23 cellular contexts compared by ENCODE assay signal in the genomic region with DNA sequence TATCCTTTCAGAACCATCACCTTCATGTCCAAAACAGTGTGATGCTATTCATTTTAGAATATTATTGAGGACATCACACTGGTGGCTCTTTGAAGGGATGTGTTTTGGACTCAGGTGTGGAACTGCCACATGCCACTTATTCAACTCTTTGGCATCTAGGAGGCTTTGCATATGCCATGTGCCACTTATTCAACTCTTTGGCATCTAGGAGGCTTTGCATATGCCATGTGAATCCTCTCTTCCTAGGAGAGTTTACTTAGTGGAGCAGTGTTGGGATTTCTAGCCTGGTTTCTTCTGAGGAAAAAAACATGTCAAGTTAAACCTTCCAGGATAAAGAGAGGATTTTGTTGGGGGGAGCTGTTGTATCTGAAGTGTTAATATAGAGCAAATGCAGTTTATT.
DNase-seq lines count a peak whose midpoint lies in the region; TF ChIP-seq lines count a peak whose summit lies in the region.
"Had no signal": no experiment of that assay in that cellular context is flagged by ENCODE, and none has a peak within 500 bp of the region (broad histone marks: within the 10 kb centered on the region; RNA-seq: fewer than 3 reads in every experiment).

No MANE protein-coding gene starts in this region.

- CTCF ChIA-PET in MCF 10A (lab: Yijun Ruan, JAX): interaction anchor here (1.3 kb wide), 1 partner anchor 420 kb away, joined by 4 read pairs; no protein-coding TSS in a partner anchor

- POLR2A ChIA-PET in MCF 10A (lab: Yijun Ruan, JAX): interaction anchor here (0.5 to 1.1 kb wide), 2 partner anchors 19 to 237 kb away, joined by 3 read pairs; no protein-coding TSS in a partner anchor

- H3K27me3 ChIP-seq in breast epithelium: no peaks in the 10 kb centered on the region
- H3K27me3 ChIP-seq: cardiac muscle cell, gastroesophageal sphincter, SJCRH30, spleen had no signal

- BruUV-seq in MCF 10A (replicated peaks; lab: Mats Ljungman, UMichigan): no TSS peak

- no peaks in the 10 kb centered on the region for H3K36me3 ChIP-seq in breast epithelium
- H3K36me3 ChIP-seq: cardiac muscle cell, gastroesophageal sphincter, SJCRH30, WERI-Rb-1 had no signal

- peaks cover 31% of the 10 kb centered on the region for H3K4me1 Mint-ChIP-seq in MCF 10A (ENCODE audit: insufficient read depth, unreplicated experiment)
- peaks cover 57% of the 10 kb centered on the region for H3K4me1 Mint-ChIP-seq in chondrocyte (ENCODE audit: low read depth)
- peaks cover 44% of the 10 kb centered on the region for H3K4me1 Mint-ChIP-seq in nephron

- H3K27ac ChIP-seq in breast epithelium: no peak overlapping the region
- H3K27ac ChIP-seq: 22Rv1, cardiac muscle cell, gastroesophageal sphincter, PC-9, SJCRH30, WERI-Rb-1 had no signal

- H3K4me3 Mint-ChIP-seq in MCF 10A (ENCODE audit: unreplicated experiment): peak overlapping the region; percentile 30
- no peak overlapping the region for H3K4me3 Mint-ChIP-seq in chondrocyte (ENCODE audit: unreplicated experiment)
- H3K4me3 Mint-ChIP-seq in nephron: no peak overlapping the region
- H3K4me3 Mint-ChIP-seq: natural killer cell treated with Interleukin-12 subunit alpha and Interleukin-12 subunit beta and Interleukin-15 and Interleukin-18, amount 100 ng/mL, for 72 hours; T-helper 17 cell had no signal

- TF ChIP-seq CTCF in MCF 10A (IDR thresholded peaks at IDR 0.05; ENCODE audit: unreplicated experiment) (no peak), breast epithelium (IDR thresholded peaks at IDR 0.05) (no peak), chondrocyte (IDR thresholded peaks at IDR 0.05) (no peak), nephron (IDR thresholded peaks at IDR 0.05; ENCODE audit: unreplicated experiment in 3 of 3) (no peak)

- DNase-seq in MCF 10A (ENCODE audit: unreplicated experiment) (no peak), breast epithelium (ENCODE audit: low spot score in 2 of 2) (no peak), chondrocyte (ENCODE audit: low spot score) (no peak), A172 (ENCODE audit: low spot score) (no peak), DMS 273 (lab: John Stamatoyannopoulos, UW; ENCODE audit: unreplicated experiment) (no peak)
- no peak for DNase-seq in activated naive CD4-positive, alpha-beta T cell treated with anti-CD3 and anti-CD28 coated beads, Interleukin-2, amount 50 U/mL, for 16 hours
- DNase-seq in stimulated activated CD8-positive, alpha-beta memory T cell treated with anti-CD3 and anti-CD28 coated beads, Interleukin-4, amount 100 ng/mL, for 48 hours: no peak
- DNase-seq: activated CD4-positive, alpha-beta T cell treated with anti-CD3 and anti-CD28 coated beads, Interleukin-2, amount 50 U/mL, for 4 hours; activated gamma-delta T cell treated with Interleukin-2 at 50 U/mL for 16 hours; NCI-H1694 treated with DMSO at 0.1 percent for 48 hours; NCI-H2227 treated with DMSO at 0.1 percent for 48 hours; SJCRH30; spleen; stimulated activated CD4-positive, alpha-beta T cell treated with anti-CD3 and anti-CD28 coated beads, Interleukin-4, amount 100 ng/mL, for 24 hours; T-helper 17 cell had no signal

- peaks cover 0 to 8% of the 10 kb centered on the region in 2 donors for H3K4me1 ChIP-seq in breast epithelium

- H3K9me3 ChIP-seq in breast epithelium: no peaks in the 10 kb centered on the region
- H3K9me3 ChIP-seq: gastroesophageal sphincter, SJCRH30, spleen had no signal

- H3K36me3 Mint-ChIP-seq in MCF 10A (ENCODE audit: insufficient read depth, unreplicated experiment): peaks cover 6% of the 10 kb centered on the region
- no peaks in the 10 kb centered on the region for H3K36me3 Mint-ChIP-seq in chondrocyte (ENCODE audit: low read depth)
- H3K36me3 Mint-ChIP-seq in nephron (ENCODE audit: low read depth): peaks cover 7% of the 10 kb centered on the region
- H3K36me3 Mint-ChIP-seq: natural killer cell treated with Interleukin-12 subunit alpha and Interleukin-12 subunit beta and Interleukin-15 and Interleukin-18, amount 100 ng/mL, for 72 hours had no signal

- peak overlapping the region; percentile 10 for H3K27ac Mint-ChIP-seq in MCF 10A (ENCODE audit: low read depth, unreplicated experiment)
- H3K27ac Mint-ChIP-seq in chondrocyte (ENCODE audit: unreplicated experiment): peak overlapping the region; percentile 90
- H3K27ac Mint-ChIP-seq in nephron: peak overlapping the region; percentile 4 to 85 (median 23)
- H3K27ac Mint-ChIP-seq: natural killer cell treated with Interleukin-12 subunit alpha and Interleukin-12 subunit beta and Interleukin-15 and Interleukin-18, amount 100 ng/mL, for 72 hours; T-helper 17 cell had no signal

- no peak overlapping the region for H3K4me3 ChIP-seq in breast epithelium
- H3K4me3 ChIP-seq: cardiac muscle cell, gastroesophageal sphincter, K562, PC-9, SJCRH30, spleen had no signal

- TF ChIP-seq POLR2A in breast epithelium (IDR thresholded peaks at IDR 0.05): no peak

- intact Hi-C loops in MCF 10A (cut with micrococcal nuclease): no loop called here
- intact Hi-C loops in breast epithelium (cut with DNase I; ENCODE audit: low total_unique reads): no loop called here

- H3K27me3 Mint-ChIP-seq in MCF 10A (ENCODE audit: insufficient read depth, unreplicated experiment) (no peaks in the 10 kb centered on the region), chondrocyte (ENCODE audit: low read depth) (no peaks in the 10 kb centered on the region), nephron (ENCODE audit: low read depth) (no peaks in the 10 kb centered on the region)
- H3K27me3 Mint-ChIP-seq: natural killer cell treated with Interleukin-12 subunit alpha and Interleukin-12 subunit beta and Interleukin-15 and Interleukin-18, amount 100 ng/mL, for 72 hours; T-helper 17 cell had no signal

- H3K9me3 Mint-ChIP-seq in MCF 10A (ENCODE audit: unreplicated experiment) (no peaks in the 10 kb centered on the region), chondrocyte (ENCODE audit: low read depth) (peaks cover 3% of the 10 kb centered on the region), nephron (peaks cover 3% of the 10 kb centered on the region)
- H3K9me3 Mint-ChIP-seq: natural killer cell treated with Interleukin-12 subunit alpha and Interleukin-12 subunit beta and Interleukin-15 and Interleukin-18, amount 100 ng/mL, for 72 hours had no signal

Comparison
In these comparisons a context has a peak if more than half of its experiments do, and no peak if none do; other contexts are left out.
1. H3K27ac Mint-ChIP-seq: peak in every context shown above with its lines; median percentile 90 in chondrocyte; 23 in nephron; 10 in MCF 10A.